Comparison of ENCODE assay signal across 28 cellular contexts in genomic region chr2:34447097-34447496, GRCh38.
"Had no signal": no experiment of that assay in that cellular context is flagged by ENCODE, and none has a peak within 500 bp of the region (broad histone marks: within the 10 kb centered on the region; RNA-seq: fewer than 3 reads in every experiment).

No MANE protein-coding gene starts in this region.

- H3K4me3 ChIP-seq: ascending aorta, coronary artery, dorsolateral prefrontal cortex, gastrocnemius medialis, ovary, skin epidermis, testis had no signal

- H3K4me3 Mint-ChIP-seq: activated CD4-positive, alpha-beta T cell treated with anti-CD3 and anti-CD28 coated beads for 36 hours; activated CD8-positive, alpha-beta memory T cell treated with anti-CD3 and anti-CD28 coated beads, Interleukin-2, amount 10 ng/mL, durations not matched to agents 7 days and 5 days; activated CD8-positive, alpha-beta T cell treated with anti-CD3 and anti-CD28 coated beads, Interleukin-2, amount 10 ng/mL, durations not matched to agents 7 days and 5 days; activated naive CD4-positive, alpha-beta T cell treated with anti-CD3 and anti-CD28 coated beads for 36 hours; activated naive CD8-positive, alpha-beta T cell treated with anti-CD3 and anti-CD28 coated beads for 36 hours; nephron had no signal

- H3K27ac Mint-ChIP-seq: activated CD4-positive, alpha-beta T cell treated with anti-CD3 and anti-CD28 coated beads for 36 hours; activated CD8-positive, alpha-beta memory T cell treated with anti-CD3 and anti-CD28 coated beads, Interleukin-2, amount 10 ng/mL, durations not matched to agents 7 days and 5 days; activated CD8-positive, alpha-beta T cell treated with anti-CD3 and anti-CD28 coated beads, Interleukin-2, amount 10 ng/mL, durations not matched to agents 7 days and 5 days; activated naive CD4-positive, alpha-beta T cell treated with anti-CD3 and anti-CD28 coated beads for 36 hours; activated naive CD8-positive, alpha-beta T cell treated with anti-CD3 and anti-CD28 coated beads for 36 hours; nephron; progenitor cell of endocrine pancreas had no signal

- H3K36me3 Mint-ChIP-seq: activated CD8-positive, alpha-beta memory T cell treated with anti-CD3 and anti-CD28 coated beads, Interleukin-2, amount 10 ng/mL, durations not matched to agents 7 days and 5 days; activated naive CD8-positive, alpha-beta T cell treated with anti-CD3 and anti-CD28 coated beads for 36 hours had no signal

- H3K27ac ChIP-seq: ascending aorta, brain microvascular endothelial cell, coronary artery, dorsolateral prefrontal cortex, gastrocnemius medialis, ovary, skin epidermis, testis had no signal

- H3K27me3 ChIP-seq: ascending aorta, brain microvascular endothelial cell, gastrocnemius medialis, ovary, testis had no signal

- H3K4me1 ChIP-seq: ascending aorta, gastrocnemius medialis, testis had no signal

- H3K4me1 Mint-ChIP-seq: activated CD4-positive, alpha-beta T cell treated with anti-CD3 and anti-CD28 coated beads for 36 hours; activated CD8-positive, alpha-beta memory T cell treated with anti-CD3 and anti-CD28 coated beads, Interleukin-2, amount 10 ng/mL, durations not matched to agents 7 days and 5 days; activated naive CD8-positive, alpha-beta T cell treated with anti-CD3 and anti-CD28 coated beads for 36 hours; nephron had no signal

- H3K9me3 ChIP-seq: ovary, testis had no signal

- H3K27me3 Mint-ChIP-seq: activated CD4-positive, alpha-beta T cell treated with anti-CD3 and anti-CD28 coated beads for 36 hours; activated CD8-positive, alpha-beta memory T cell treated with anti-CD3 and anti-CD28 coated beads, Interleukin-2, amount 10 ng/mL, durations not matched to agents 7 days and 5 days; activated naive CD8-positive, alpha-beta T cell treated with anti-CD3 and anti-CD28 coated beads for 36 hours had no signal

- H3K36me3 ChIP-seq: ascending aorta, brain microvascular endothelial cell, gastrocnemius medialis, ovary had no signal

- ATAC-seq: activated CD4-positive, alpha-beta T cell treated with anti-CD3 and anti-CD28 coated beads for 36 hours; activated CD8-positive, alpha-beta memory T cell treated with anti-CD3 and anti-CD28 coated beads, Interleukin-2, amount 10 ng/mL, durations not matched to agents 7 days and 5 days; activated CD8-positive, alpha-beta T cell treated with anti-CD3 and anti-CD28 coated beads, Interleukin-2, amount 10 ng/mL, durations not matched to agents 7 days and 5 days; gastrocnemius medialis; left ventricle myocardium superior; sciatic nerve; stimulated activated naive CD8-positive, alpha-beta T cell treated with anti-CD3 and anti-CD28 coated beads, Interleukin-15, Interleukin-2, amounts not matched to agents 100 U/mL and 50 U/mL, for 24 hours had no signal

- DNase-seq: activated CD4-positive, alpha-beta T cell treated with anti-CD3 and anti-CD28 coated beads for 36 hours; activated CD4-positive, CD25-positive, alpha-beta regulatory T cell; activated CD8-positive, alpha-beta memory T cell treated with anti-CD3 and anti-CD28 coated beads, Interleukin-2, amount 10 ng/mL, durations not matched to agents 7 days and 5 days; activated CD8-positive, alpha-beta T cell treated with anti-CD3 and anti-CD28 coated beads, Interleukin-2, amount 10 ng/mL, durations not matched to agents 7 days and 5 days; activated effector memory CD4-positive, alpha-beta T cell treated with Interleukin-2 at 50 U/mL for 16 hours; activated naive CD4-positive, alpha-beta T cell treated with anti-CD3 and anti-CD28 coated beads for 36 hours; activated naive CD8-positive, alpha-beta T cell treated with anti-CD3 and anti-CD28 coated beads for 36 hours; brain microvascular endothelial cell; dorsolateral prefrontal cortex; effector memory CD4-positive, alpha-beta T cell; erythroblast; gastrocnemius medialis; glutamatergic neuron; islet precursor cell; left ventricle myocardium superior; ovary; retina; stimulated activated CD4-positive, alpha-beta T cell treated with anti-CD3 and anti-CD28 coated beads, Interleukin-12 subunit alpha, Interleukin-12 subunit beta, amount 100 ng/mL, for 4 hours; stimulated activated CD4-positive, alpha-beta T cell treated with anti-CD3 and anti-CD28 coated beads, Interleukin-4, amount 100 ng/mL, for 1 hour; stimulated activated naive CD8-positive, alpha-beta T cell treated with anti-CD3 and anti-CD28 coated beads, Interleukin-15, Interleukin-2, amounts not matched to agents 100 U/mL and 50 U/mL, for 24 hours; testis; trophoblast cell had no signal
